Comparison of ENCODE assay signal across 8 cellular contexts in the genomic region with DNA sequence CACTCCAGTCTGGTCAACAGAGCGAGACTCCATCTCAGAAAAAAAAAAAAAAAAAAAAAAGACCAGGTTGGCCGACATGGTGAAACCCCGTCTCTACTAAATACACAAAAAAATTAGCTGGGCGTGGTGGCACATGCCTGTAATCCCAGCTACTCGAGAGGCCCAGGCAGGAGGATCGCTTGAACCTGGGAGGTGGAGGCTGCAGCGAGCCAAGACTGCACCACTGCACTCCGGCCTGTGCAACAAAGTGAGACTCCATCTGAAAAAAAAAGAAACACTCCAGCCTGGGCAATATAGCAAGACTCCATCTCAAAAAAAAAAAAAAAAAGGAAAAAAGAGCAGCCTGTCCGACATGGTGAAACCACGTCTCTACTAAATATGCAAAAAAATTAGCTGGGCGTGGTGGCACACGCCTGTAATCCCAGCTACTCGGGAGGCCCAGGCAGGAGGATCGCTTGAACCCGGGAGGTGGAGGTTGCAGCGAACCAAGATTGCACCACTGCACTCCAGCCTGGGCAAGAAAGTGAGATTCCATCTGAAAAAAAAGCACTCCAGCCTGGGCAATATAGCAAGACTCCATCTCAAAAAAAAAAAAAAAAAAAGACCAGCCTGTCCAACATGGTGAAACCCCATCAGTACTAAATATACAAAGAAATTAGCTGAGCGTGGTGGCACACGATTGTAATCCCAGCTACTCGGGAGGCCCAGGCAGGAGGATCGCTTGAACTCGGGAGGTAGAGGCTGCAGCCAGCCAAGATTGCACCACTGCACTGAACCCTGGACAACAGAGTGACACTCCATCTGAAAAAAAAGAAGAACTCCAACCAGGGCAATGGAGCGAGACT.
DNase-seq lines count a peak whose midpoint lies in the region; ATAC-seq, FAIRE-seq and TF ChIP-seq lines count a peak whose summit lies in the region.
"Not testable (repeated sequence)": the region's sequence is repeated elsewhere in the genome, so short reads cannot be mapped to it uniquely, and the experiment has no call there.

No MANE protein-coding gene starts in this region.

- not testable (repeated sequence) for ATAC-seq in Right ventricle myocardium inferior; HepG2; aorta (ENCODE audit: low FRiP score)
- ATAC-seq in memory B cell (ENCODE audit: low read depth): peak; percentile 38

- not testable (repeated sequence) for H3K27me3 ChIP-seq in HepG2 (ENCODE audit: control insufficient read depth in 1 of 2, insufficient read depth in 2 of 2, low read length in 2 of 2); sigmoid colon; aorta (ENCODE audit: control insufficient read depth in 1 of 2, insufficient read depth in 2 of 2, low read length in 1 of 2)

- not testable (repeated sequence) for FAIRE-seq in HepG2 (lab: Jason Lieb, UNC)

- H3K4me3 Mint-ChIP-seq in memory B cell: not testable (repeated sequence)

- not testable (repeated sequence) for H3K9ac ChIP-seq in HepG2 (ENCODE audit: insufficient read depth, low read depth, low read length)

- TF ChIP-seq RAD21 in HepG2 (CRISPR knock-in tag; IDR thresholded peaks at IDR 0.05): not testable (repeated sequence)

- TF ChIP-seq CTCF in HepG2 (CRISPR knock-in tag; IDR thresholded peaks at IDR 0.05); sigmoid colon (IDR thresholded peaks at IDR 0.05): not testable (repeated sequence)

- not testable (repeated sequence) for H3K79me2 ChIP-seq in HepG2 (ENCODE audit: insufficient read depth, low read length)

- not testable (repeated sequence) for H3K36me3 Mint-ChIP-seq in memory B cell

- TF ChIP-seq EP300 in HepG2 (IDR thresholded peaks at IDR 0.05; ENCODE audit: low read depth in 2 of 2, low read length in 2 of 2); HepG2 (CRISPR knock-in tag; IDR thresholded peaks at IDR 0.05; ENCODE audit: borderline replicate concordance); sigmoid colon (IDR thresholded peaks at IDR 0.05): not testable (repeated sequence)

- not testable (repeated sequence) for H3K36me3 ChIP-seq in HepG2 (replicated peaks in 1 of 2; ENCODE audit: control insufficient read depth in 1 of 2, insufficient read depth in 2 of 2, low read length in 2 of 2); sigmoid colon; aorta (ENCODE audit: control insufficient read depth in 1 of 2, insufficient read depth in 2 of 2, low read length in 1 of 2)

- not testable (repeated sequence) for H3K4me1 Mint-ChIP-seq in memory B cell

- in situ Hi-C loops in HepG2 (cut with HindIII; ENCODE audit: extremely low pct_ligation_motif_present, low pct_unique_long_range_greater_than_20kb): not testable (repeated sequence)

- H3K27ac Mint-ChIP-seq in memory B cell: not testable (repeated sequence)

- TF ChIP-seq POLR2A in HepG2 (IDR thresholded peaks at IDR 0.05; ENCODE audit: insufficient read depth in 1 of 2, low read depth in 2 of 2, low read length in 2 of 2); sigmoid colon (IDR thresholded peaks at IDR 0.05): not testable (repeated sequence)

- not testable (repeated sequence) for H2AFZ ChIP-seq in HepG2 (ENCODE audit: low read length)

- POLR2A ChIA-PET in HepG2 (lab: Yijun Ruan, JAX): not testable (repeated sequence)

- not testable (repeated sequence) for H3K27me3 Mint-ChIP-seq in memory B cell

- H3K27ac ChIP-seq in HepG2 (ENCODE audit: extremely low read length, insufficient read depth, low read length); sigmoid colon; aorta (ENCODE audit: low read depth in 1 of 2, low read length in 2 of 2): not testable (repeated sequence)

- not testable (repeated sequence) for H3K9me3 ChIP-seq in HepG2 (ENCODE audit: low read length); sigmoid colon; aorta (ENCODE audit: control insufficient read depth, low read length)

- not testable (repeated sequence) for BruUV-seq in HepG2 (replicated peaks; lab: Mats Ljungman, UMichigan)

- H3K4me2 ChIP-seq in HepG2 (ENCODE audit: low read depth, low read length): not testable (repeated sequence)

- CTCF ChIA-PET in HepG2 (lab: Yijun Ruan, JAX; ENCODE audit: low intra/inter-chr PET ratio, low total read pairs): not testable (repeated sequence)

- DNase-seq in H4 (ENCODE audit: low spot score) (peak; percentile 0), ecto neural progenitor cell (ENCODE audit: low spot score) (peak; percentile 14), Right ventricle myocardium inferior (ENCODE audit: missing footprints) (peak; percentile 55), memory B cell (ENCODE audit: low spot score in 2 of 2) (peak in 1 of 2 donors; percentile 10), sigmoid colon (peak; percentile 45), aorta (peak; percentile 42)
- peak; percentile 33 for DNase-seq in activated CD8-positive, alpha-beta memory T cell treated with anti-CD3 and anti-CD28 coated beads, Interleukin-2, amount 50 U/mL, for 48 hours
- DNase-seq in HepG2 (ENCODE audit: low spot score): not testable (repeated sequence)

- H3K4me3 ChIP-seq in HepG2 (replicated peaks in 1 of 3; ENCODE audit: insufficient read depth in 1 of 3, low read depth in 2 of 3, low read length in 3 of 3); sigmoid colon; aorta (ENCODE audit: low read length in 2 of 2): not testable (repeated sequence)

- H4K20me1 ChIP-seq in HepG2 (ENCODE audit: insufficient read depth, low read length): not testable (repeated sequence)

- 62% methylated on average over 22 of the region's 22 CpGs for WGBS in HepG2 (ENCODE audit: low lambda C conversion rate)
- WGBS in sigmoid colon, 2 donors: 88 to 94% methylated on average over 21 of the region's 22 CpGs
- 94% methylated on average over 19 to 21 of the region's 22 CpGs for WGBS in aorta, 2 donors

- not testable (repeated sequence) for H3K9me3 Mint-ChIP-seq in memory B cell

- H3K4me1 ChIP-seq in HepG2 (ENCODE audit: insufficient read depth, low read length); sigmoid colon; aorta (ENCODE audit: control insufficient read depth in 1 of 2, insufficient read depth in 2 of 2, low read length in 2 of 2): not testable (repeated sequence)

- intact Hi-C loops in Right ventricle myocardium inferior (cut with DNase I); HepG2 (cut with micrococcal nuclease; ENCODE audit: unreplicated experiment); sigmoid colon (cut with DNase I); aorta (cut with DNase I): not testable (repeated sequence)

TF ChIP-seq in HepG2, 621 proteins besides CTCF, POLR2A, EP300 and RAD21:
- TF ChIP-seq ZNF121 (CRISPR knock-in tag; IDR thresholded peaks at IDR 0.05) (0 out of 2 replicates have a peak, but pooled peaks have one; percentile 27), ZNF770 (CRISPR knock-in tag; IDR thresholded peaks at IDR 0.05) (peak; percentile 37; the same call in 1 of the 2 replicates)
